In the genomic region with DNA sequence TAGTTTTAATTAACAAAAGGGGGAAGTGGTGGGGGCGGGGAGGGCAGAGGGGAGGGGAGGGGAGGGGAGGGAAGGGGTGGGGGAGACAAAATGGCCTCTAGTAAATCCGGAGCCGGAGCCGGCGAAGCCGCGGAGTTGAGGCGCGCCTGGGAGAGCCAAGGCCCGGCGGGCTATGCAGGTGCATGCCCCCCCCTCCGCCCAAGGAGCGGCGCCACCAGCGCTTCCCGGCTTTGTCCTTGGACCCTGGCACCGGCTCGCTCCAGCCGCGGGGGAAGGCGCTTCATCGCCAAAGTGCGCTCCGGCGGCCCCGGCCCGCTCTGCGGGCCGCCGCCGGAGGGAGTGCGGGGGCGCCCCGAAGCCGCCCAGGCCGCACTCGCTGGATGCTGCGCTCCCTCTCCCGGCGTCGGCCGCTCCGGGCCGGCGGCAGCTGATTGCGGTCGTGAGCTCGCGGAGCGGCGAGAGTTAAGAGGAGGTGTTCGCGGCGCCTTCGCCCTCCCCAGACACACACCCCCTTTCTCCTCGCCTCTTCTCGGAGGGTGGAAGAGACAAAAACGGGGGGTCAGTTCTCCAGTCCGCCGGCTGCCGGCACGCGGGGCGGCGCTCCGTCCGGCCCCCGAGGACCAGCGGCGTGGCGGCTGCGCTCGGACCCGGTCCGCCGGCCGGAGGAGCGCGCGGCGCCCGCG, we compare ENCODE assay signal across 8 cellular contexts. TPM values are rescaled to one million over a fixed set of nuclear protein-coding genes. Genes with fewer than 3 reads are reported as not detected.
DNase-seq lines count a peak whose midpoint lies in the region; ATAC-seq and TF ChIP-seq lines count a peak whose summit lies in the region.

A gene with protein sequence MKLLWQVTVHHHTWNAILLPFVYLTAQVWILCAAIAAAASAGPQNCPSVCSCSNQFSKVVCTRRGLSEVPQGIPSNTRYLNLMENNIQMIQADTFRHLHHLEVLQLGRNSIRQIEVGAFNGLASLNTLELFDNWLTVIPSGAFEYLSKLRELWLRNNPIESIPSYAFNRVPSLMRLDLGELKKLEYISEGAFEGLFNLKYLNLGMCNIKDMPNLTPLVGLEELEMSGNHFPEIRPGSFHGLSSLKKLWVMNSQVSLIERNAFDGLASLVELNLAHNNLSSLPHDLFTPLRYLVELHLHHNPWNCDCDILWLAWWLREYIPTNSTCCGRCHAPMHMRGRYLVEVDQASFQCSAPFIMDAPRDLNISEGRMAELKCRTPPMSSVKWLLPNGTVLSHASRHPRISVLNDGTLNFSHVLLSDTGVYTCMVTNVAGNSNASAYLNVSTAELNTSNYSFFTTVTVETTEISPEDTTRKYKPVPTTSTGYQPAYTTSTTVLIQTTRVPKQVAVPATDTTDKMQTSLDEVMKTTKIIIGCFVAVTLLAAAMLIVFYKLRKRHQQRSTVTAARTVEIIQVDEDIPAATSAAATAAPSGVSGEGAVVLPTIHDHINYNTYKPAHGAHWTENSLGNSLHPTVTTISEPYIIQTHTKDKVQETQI (minus strand): TSS at position 439 of the 683 bp plus-strand sequence. CDS start 797 bp downstream, outside the sequence.

- peaks cover 10% of the 10 kb centered on the region for H3K4me1 ChIP-seq in effector memory CD4-positive, alpha-beta T cell (ENCODE audit: control insufficient read depth, insufficient read depth, low read length, poor library complexity, severe bottlenecking)
- H3K4me1 ChIP-seq in right lobe of liver = peaks cover 0 to 22% (median 2%) of the 10 kb centered on the region in 4 donors

- no peak within 1 kb of the TSS for H3K27ac Mint-ChIP-seq in stimulated activated naive CD8-positive, alpha-beta T cell treated with anti-CD3 and anti-CD28 coated beads, Interleukin-15, amount 100 ng/mL, for 72 hours

- CTCF ChIA-PET in AG04450 (lab: Charles Lee) = interaction anchor here (1.0 to 1.3 kb wide), 2 partner anchors 12 to 323 kb away, joined by 3 to 4 read pairs; no protein-coding TSS in a partner anchor

- intact Hi-C loops in right lobe of liver (cut with DNase I) = no loop called here

- peaks cover 7% of the 10 kb centered on the region for H3K27me3 Mint-ChIP-seq in stimulated activated naive CD8-positive, alpha-beta T cell treated with anti-CD3 and anti-CD28 coated beads, Interleukin-15, amount 100 ng/mL, for 72 hours

- H3K4me3 Mint-ChIP-seq in stimulated activated naive CD8-positive, alpha-beta T cell treated with anti-CD3 and anti-CD28 coated beads, Interleukin-15, amount 100 ng/mL, for 72 hours = peak within 1 kb of the TSS; percentile 84 to 87

- H3K9me3 Mint-ChIP-seq in stimulated activated naive CD8-positive, alpha-beta T cell treated with anti-CD3 and anti-CD28 coated beads, Interleukin-15, amount 100 ng/mL, for 72 hours = no peaks in the 10 kb centered on the region

- peak within 1 kb of the TSS; percentile 61 for H3K4me3 ChIP-seq in AG04450 (ENCODE audit: low read depth, low read length)
- H3K4me3 ChIP-seq in effector memory CD4-positive, alpha-beta T cell (ENCODE audit: insufficient read depth, low read depth, low read length, poor library complexity, severe bottlenecking) = peak within 1 kb of the TSS; percentile 59
- peak within 1 kb of the TSS; percentile 32 to 57 (median 34) for H3K4me3 ChIP-seq in right lobe of liver

- DNase-seq in AG04450 (ENCODE audit: low read depth, low spot score) (no peak), right lobe of liver (peak in 2 of 3 donors; percentile 45 to 70), GDM1 (lab: John Stamatoyannopoulos, UW) (no peak)
- DNase-seq in effector memory CD4-positive, alpha-beta T cell = no peak
- peak; percentile 31 to 32 for DNase-seq in stimulated activated naive CD8-positive, alpha-beta T cell treated with anti-CD3 and anti-CD28 coated beads, Interleukin-15, amount 100 ng/mL, for 72 hours

- POLR2A ChIA-PET in AG04450 (lab: Yijun Ruan, JAX) = interaction anchor here (0.6 to 1.4 kb wide), 2 partner anchors 36 to 166 kb away, joined by 3 to 4 read pairs; no protein-coding TSS in a partner anchor

- TF ChIP-seq CTCF in AG04450 (IDR thresholded peaks at IDR 0.05; ENCODE audit: low read depth, low read length) (peak; percentile 28), VCaP (conservative IDR thresholded peaks at IDR 0.05) (no peak; the same call in 1 of the 2 replicates), right lobe of liver (IDR thresholded peaks at IDR 0.05) (no peak)

- peaks cover 24% of the 10 kb centered on the region for H3K4me1 Mint-ChIP-seq in stimulated activated naive CD8-positive, alpha-beta T cell treated with anti-CD3 and anti-CD28 coated beads, Interleukin-15, amount 100 ng/mL, for 72 hours

- no peaks in the 10 kb centered on the region for H3K27me3 ChIP-seq in AG04450 (ENCODE audit: control insufficient read depth, insufficient read depth, low read length)
- no peaks in the 10 kb centered on the region for H3K27me3 ChIP-seq in effector memory CD4-positive, alpha-beta T cell (replicated peaks; ENCODE audit: control insufficient read depth, insufficient read depth, low read length, poor library complexity, severe bottlenecking)
- no peaks in the 10 kb centered on the region for H3K27me3 ChIP-seq in right lobe of liver

- H3K27ac ChIP-seq in AG04450 (ENCODE audit: low read depth, low read length) = no peak within 1 kb of the TSS
- H3K27ac ChIP-seq in VCaP = peak within 1 kb of the TSS; percentile 34
- no peak within 1 kb of the TSS for H3K27ac ChIP-seq in effector memory CD4-positive, alpha-beta T cell (ENCODE audit: insufficient read depth, low read length, poor library complexity, severe bottlenecking)
- H3K27ac ChIP-seq in right lobe of liver = peak within 1 kb of the TSS in 2 of 3 donors; percentile 54 to 60

- TF ChIP-seq POLR2A in right lobe of liver (IDR thresholded peaks at IDR 0.05) = no peak

- WGBS in right lobe of liver (ENCODE audit: insufficient coverage, low coverage, low lambda C conversion rate, missing lambda C conversion rate) = 20% methylated on average over 2 of the region's 83 CpGs

- peaks cover 4% of the 10 kb centered on the region for H3K36me3 ChIP-seq in effector memory CD4-positive, alpha-beta T cell (ENCODE audit: control insufficient read depth, insufficient read depth, low read length)
- no peaks in the 10 kb centered on the region for H3K36me3 ChIP-seq in right lobe of liver

- H3K9me3 ChIP-seq in AG04450 (ENCODE audit: control insufficient read depth, insufficient read depth, low read length) (no peaks in the 10 kb centered on the region; the same call in 1 of the 2 replicates), right lobe of liver (no peaks in the 10 kb centered on the region)
- no peaks in the 10 kb centered on the region for H3K9me3 ChIP-seq in effector memory CD4-positive, alpha-beta T cell (ENCODE audit: control insufficient read depth, low read length)

- ATAC-seq in GM18867 (IDR thresholded peaks at IDR 0.05; ENCODE audit: unreplicated experiment) (peak; percentile 58), HG03095 (IDR thresholded peaks at IDR 0.05; ENCODE audit: unreplicated experiment) (peak; percentile 43), right lobe of liver (peak in 3 of 4 donors; percentile 4 to 41 (median 11))
- ATAC-seq in stimulated activated naive CD8-positive, alpha-beta T cell treated with anti-CD3 and anti-CD28 coated beads, Interleukin-15, amount 100 ng/mL, for 72 hours = peak; percentile 54

RNA-seq across cellular contexts. Expression of the gene that starts here (rescaled TPM):
- 0.35 and 0.72 TPM in 2 replicates for polyA plus RNA-seq in AG04450 (2011; rRNA removed)
- polyA minus RNA-seq in AG04450 (2011; rRNA and poly(A)+ RNA removed) = 0.91 and 1.4 TPM in 2 replicates
- total RNA-seq in right lobe of liver = 1 to 10 TPM in 5 of 6 experiments, under 1 TPM in 1; 0.74 to 4.0 (median 2.5) TPM

Comparison
In these comparisons a context has a peak if more than half of its experiments do, and no peak if none do; other contexts are left out.
1. DNase-seq: peak in right lobe of liver (2 of 3) and stimulated activated naive CD8-positive, alpha-beta T cell treated with anti-CD3 and anti-CD28 coated beads, Interleukin-15, amount 100 ng/mL, for 72 hours (2 of 2); none in AG04450 (single experiment), effector memory CD4-positive, alpha-beta T cell (0 of 3) and GDM1 (single experiment).
2. H3K27ac ChIP-seq: peak in VCaP (single experiment) and right lobe of liver (2 of 3); none in AG04450 (single experiment) and effector memory CD4-positive, alpha-beta T cell (single experiment).
3. Peak in every context shown above with its lines, with median percentiles within 50 percentile points of each other: H3K4me3 ChIP-seq and ATAC-seq.